Comparison of ENCODE assay signal across 6 cellular contexts in the genomic region with DNA sequence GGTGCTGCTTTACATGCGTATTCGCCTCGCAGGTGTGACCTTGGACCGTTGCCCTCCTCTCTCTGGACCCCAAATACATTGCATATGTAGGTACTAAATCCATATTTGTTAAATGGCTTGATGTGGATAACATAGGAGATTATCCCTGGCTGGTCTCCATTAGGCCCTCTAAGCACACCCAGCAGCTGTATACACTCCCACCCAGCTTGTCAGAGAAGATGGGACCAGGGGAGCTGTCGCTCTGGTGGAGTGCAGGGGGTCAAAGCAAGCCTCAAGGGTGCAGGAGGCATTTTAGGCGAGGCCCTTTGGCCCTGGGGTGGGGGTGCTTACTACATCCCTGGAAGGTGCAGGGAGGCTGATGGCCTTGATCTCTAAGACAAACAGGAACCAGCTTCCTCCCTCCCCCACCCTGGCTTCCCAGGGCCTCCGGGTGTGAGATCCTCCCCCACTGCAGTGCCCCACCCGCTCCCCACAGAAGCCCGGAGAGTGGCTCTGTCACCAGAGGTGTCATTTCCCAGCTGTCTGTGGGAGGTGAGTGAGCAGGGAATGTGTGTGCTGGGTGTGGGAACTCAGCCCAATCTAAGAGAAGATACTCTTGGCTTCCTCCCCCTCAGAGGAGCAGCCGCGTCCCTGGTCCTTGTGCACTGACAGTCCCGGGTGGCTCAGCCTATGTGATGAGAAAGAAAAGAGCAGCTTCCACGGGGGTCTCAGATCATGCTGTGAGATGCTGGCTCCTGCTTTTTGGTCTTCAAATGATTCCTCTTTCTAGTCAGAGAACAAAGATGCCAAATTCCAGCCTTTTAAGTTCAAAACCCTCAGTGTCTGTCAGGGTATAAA. TPM values are rescaled to one million over a fixed set of nuclear protein-coding genes. Genes with fewer than 3 reads are reported as not detected.
DNase-seq lines count a peak whose midpoint lies in the region; ATAC-seq and TF ChIP-seq lines count a peak whose summit lies in the region.

No MANE protein-coding gene starts in this region.

- peaks cover 13% of the 10 kb centered on the region for H3K79me1 ChIP-seq in mesendoderm (ENCODE audit: low read length)

- POLR2A ChIA-PET in CD4-positive, alpha-beta T cell (lab: Charles Lee) = interaction anchor here (0.8 to 16.4 kb wide), 15 partner anchors 10 to 329 kb away, joined by 3 to 419 read pairs (median 16); a partner anchor contains a TSS

- peak overlapping the region; percentile 89 for H3K18ac ChIP-seq in mesendoderm (ENCODE audit: low read length)

- H3K27me3 ChIP-seq in CD4-positive, alpha-beta T cell (ENCODE audit: control insufficient read depth, insufficient read depth, low read length) = no peaks in the 10 kb centered on the region
- H3K27me3 ChIP-seq in mesendoderm (ENCODE audit: insufficient read depth, low read length, poor library complexity) = no peaks in the 10 kb centered on the region

- H3K36me3 ChIP-seq in mesendoderm (ENCODE audit: control insufficient read depth, insufficient read depth, low read length) (peaks cover 3% of the 10 kb centered on the region), urinary bladder (ENCODE audit: insufficient read depth) (peaks cover 7% of the 10 kb centered on the region)

- H3K4ac ChIP-seq in mesendoderm (ENCODE audit: low read depth, low read length) = no peak overlapping the region

- CTCF ChIA-PET in CD4-positive, alpha-beta T cell (lab: Charles Lee) = interaction anchor here (0.9 to 1.4 kb wide), 2 partner anchors 13 to 26 kb away, joined by 4 to 5 read pairs; no protein-coding TSS in a partner anchor

- H3K79me2 ChIP-seq in mesendoderm (ENCODE audit: control insufficient read depth, insufficient read depth, low read length) = peaks cover 9% of the 10 kb centered on the region

- H3K36me3 Mint-ChIP-seq in CD4-positive, alpha-beta T cell (ENCODE audit: low read depth) = peaks cover 34% of the 10 kb centered on the region

- H3K9ac ChIP-seq in mesendoderm (ENCODE audit: low read length) = peak overlapping the region; percentile 87

- H2AK5ac ChIP-seq in mesendoderm (ENCODE audit: low read length) = peak overlapping the region; percentile 89

- no peaks in the 10 kb centered on the region for H3K27me3 Mint-ChIP-seq in CD4-positive, alpha-beta T cell

- H3K56ac ChIP-seq in mesendoderm (ENCODE audit: low read length) = peak overlapping the region; percentile 100

- H3K9me3 ChIP-seq in CD4-positive, alpha-beta T cell (ENCODE audit: control insufficient read depth, low read length) = no peaks in the 10 kb centered on the region

- peak overlapping the region; percentile 30 for H4K5ac ChIP-seq in mesendoderm (ENCODE audit: low read length)

- intact Hi-C loops in CD4-positive, alpha-beta T cell (cut with DNase I, micrococcal nuclease) = loop anchor here (1.0 to 5.0 kb wide), 3 partner anchors 9 to 42 kb away; a partner anchor contains a TSS

- no peak overlapping the region for H3K23ac ChIP-seq in mesendoderm (ENCODE audit: low read length)

- ATAC-seq in CD4-positive, alpha-beta T cell (ENCODE audit: poor library complexity) = peak; percentile 63

- H3K4me1 Mint-ChIP-seq in CD4-positive, alpha-beta T cell (ENCODE audit: low read depth) = peaks cover 57% of the 10 kb centered on the region

- no peak for TF ChIP-seq CTCF in CD4-positive, alpha-beta T cell (IDR thresholded peaks at IDR 0.05)

- no peaks in the 10 kb centered on the region for H3K9me3 Mint-ChIP-seq in CD4-positive, alpha-beta T cell

- peak in 9 of 10 experiments; percentile 51 to 76 (median 71) for DNase-seq in CD4-positive, alpha-beta T cell
- DNase-seq in NOMO-1 treated with DMSO at 0.1 percent for 48 hours (lab: John Stamatoyannopoulos, UW; ENCODE audit: unreplicated experiment) (peak; percentile 42), mesendoderm (peak; percentile 73), DMS114 treated with DMSO at 0.1 percent for 48 hours (lab: John Stamatoyannopoulos, UW; ENCODE audit: unreplicated experiment) (no peak)

- no peak overlapping the region for H3K27ac Mint-ChIP-seq in CD4-positive, alpha-beta T cell

- H2BK5ac ChIP-seq in mesendoderm (ENCODE audit: low read length) = peak overlapping the region; percentile 77

- H2BK120ac ChIP-seq in mesendoderm (ENCODE audit: low read depth, low read length) = no peak overlapping the region

- H3K4me1 ChIP-seq in mesendoderm (ENCODE audit: control insufficient read depth, low read depth, low read length) (peaks cover 14% of the 10 kb centered on the region), urinary bladder (ENCODE audit: insufficient read depth) (no peaks in the 10 kb centered on the region)

- no peak overlapping the region for H4K8ac ChIP-seq in mesendoderm (ENCODE audit: low read depth, low read length)

- H3K4me3 Mint-ChIP-seq in CD4-positive, alpha-beta T cell = peak overlapping the region; percentile 91

- no CpG with 5 or more reads among the region's 13 CpGs for WGBS in mesendoderm (ENCODE audit: extremely low coverage, insufficient coverage, low lambda C conversion rate)
- WGBS in urinary bladder = 28% methylated on average over 13 of the region's 13 CpGs

- peak overlapping the region; percentile 94 for H3K27ac ChIP-seq in CD4-positive, alpha-beta T cell (ENCODE audit: low read depth, low read length)
- H3K27ac ChIP-seq in angular gyrus (ENCODE audit: low read depth, low read length) = peak overlapping the region; percentile 99
- H3K27ac ChIP-seq in mesendoderm (ENCODE audit: low read depth, low read length) = peak overlapping the region; percentile 80
- peak overlapping the region; percentile 99 for H3K27ac ChIP-seq in urinary bladder (ENCODE audit: low read depth)

- H3K4me2 ChIP-seq in mesendoderm (ENCODE audit: low read length) = peak overlapping the region; percentile 47

- no peak overlapping the region for H2BK15ac ChIP-seq in mesendoderm (replicated peaks; ENCODE audit: low read depth)

- H3K4me3 ChIP-seq in mesendoderm (ENCODE audit: low read length) = no peak overlapping the region
- no peak overlapping the region for H3K4me3 ChIP-seq in urinary bladder (ENCODE audit: low read depth, low read length)

RNA-seq across cellular contexts. Expression of a gene that starts 1.4 kb away (rescaled TPM):
- 100 to 1,000 TPM; 351 to 366 TPM for total RNA-seq in CD4-positive, alpha-beta T cell
- polyA plus RNA-seq in mesendoderm (2013, experiment 1 of 2) = 14.1 TPM
- polyA plus RNA-seq in mesendoderm (2013, experiment 2 of 2) = 14.0 TPM
- total RNA-seq in urinary bladder = 12.1 TPM
- polyA plus RNA-seq in urinary bladder = 81.4 TPM

RNA-seq across cellular contexts. Expression of a gene that starts 12.0 kb away (rescaled TPM):
- 10 to 100 TPM; 12.2 to 12.9 TPM for total RNA-seq in CD4-positive, alpha-beta T cell
- polyA plus RNA-seq in mesendoderm (2013, experiment 1 of 2) = 3.7 TPM
- polyA plus RNA-seq in mesendoderm (2013, experiment 2 of 2) = 3.5 TPM
- 40.4 TPM for total RNA-seq in urinary bladder
- polyA plus RNA-seq in urinary bladder = 21.6 TPM

RNA-seq across cellular contexts. Expression of a gene that starts 12.0 kb away (rescaled TPM):
- 1,000 to 10,000 TPM; 1,723 to 1,794 TPM for total RNA-seq in CD4-positive, alpha-beta T cell
- polyA plus RNA-seq in mesendoderm (2013, experiment 1 of 2) = 10.0 TPM
- polyA plus RNA-seq in mesendoderm (2013, experiment 2 of 2) = 10.0 TPM
- total RNA-seq in urinary bladder = 29.9 TPM
- polyA plus RNA-seq in urinary bladder = 183 TPM

RNA-seq across cellular contexts. Expression of a gene that starts 25.8 kb away (rescaled TPM):
- 1 to 10 TPM; 6.1 to 6.4 TPM for total RNA-seq in CD4-positive, alpha-beta T cell
- polyA plus RNA-seq in mesendoderm (2013, experiment 1 of 2) = 1.9 TPM
- 1.8 TPM for polyA plus RNA-seq in mesendoderm (2013, experiment 2 of 2)
- total RNA-seq in urinary bladder = 3.6 TPM
- 14.9 TPM for polyA plus RNA-seq in urinary bladder

RNA-seq across cellular contexts. Expression of a gene that starts 40.3 kb away (rescaled TPM):
- total RNA-seq in CD4-positive, alpha-beta T cell = under 1 TPM; 0.52 to 0.53 TPM
- polyA plus RNA-seq in mesendoderm (2013, experiment 1 of 2) = 0.10 TPM
- polyA plus RNA-seq in mesendoderm (2013, experiment 2 of 2) = 0.17 TPM
- total RNA-seq in urinary bladder = not detected
- polyA plus RNA-seq in urinary bladder = 0.24 TPM

Comparison
In these comparisons a context has a peak if more than half of its experiments do, and no peak if none do; other contexts are left out.
1. RNA of a gene that starts 1.4 kb away (total RNA-seq): 351 to 366 TPM in CD4-positive, alpha-beta T cell; 12.1 TPM in urinary bladder (single experiment); every median in the first group is over 10 times any median in the second.
2. RNA of a gene that starts 12.0 kb away (total RNA-seq): 1,723 to 1,794 TPM in CD4-positive, alpha-beta T cell; 29.9 TPM in urinary bladder (single experiment); every median in the first group is over 10 times any median in the second.
3. Peak in every context shown above with its lines, with median percentiles within 50 percentile points of each other: H3K27ac ChIP-seq.